ENCODE assay signal across 12 cellular contexts in the genomic region with DNA sequence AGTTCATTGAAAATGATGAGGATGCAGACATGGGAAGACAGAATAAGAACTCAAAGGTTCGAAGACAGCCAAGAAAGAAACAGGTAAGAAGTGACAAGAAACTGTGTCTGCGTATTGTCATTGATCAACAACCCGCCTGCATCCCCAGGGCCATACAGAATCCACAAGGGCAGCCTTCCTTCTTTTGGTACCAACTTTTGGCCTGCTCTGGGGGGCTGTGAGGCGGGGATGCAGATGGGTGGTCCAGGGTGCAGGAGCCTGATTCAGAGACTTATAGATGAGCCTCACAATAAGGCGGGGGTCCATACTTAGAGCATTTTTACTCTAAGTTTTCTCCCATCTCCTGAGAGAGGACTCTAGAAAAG. TPM values are rescaled to one million over a fixed set of nuclear protein-coding genes. Genes with fewer than 3 reads are reported as not detected.
DNase-seq lines count a peak whose midpoint lies in the region; ATAC-seq and TF ChIP-seq lines count a peak whose summit lies in the region.
"Had no signal": no experiment of that assay in that cellular context is flagged by ENCODE, and none has a peak within 500 bp of the region (broad histone marks: within the 10 kb centered on the region; RNA-seq: fewer than 3 reads in every experiment).

No MANE protein-coding gene starts in this region.

- H3K36me3 Mint-ChIP-seq in HFFc6 (ENCODE audit: low read depth) (peaks cover 22% of the 10 kb centered on the region), WTC11 (peaks cover 10% of the 10 kb centered on the region)

- no peaks in the 10 kb centered on the region for H3K36me3 ChIP-seq in iPS-18a (ENCODE audit: control insufficient read depth, low read depth, low read length)
- peaks cover 7 to 19% (median 17%) of the 10 kb centered on the region in 5 donors for H3K36me3 ChIP-seq in subcutaneous abdominal adipose tissue (ENCODE audit: control insufficient read depth in 5 of 5, insufficient read depth in 5 of 5, low read length in 5 of 5)

- no peak for DNase-seq in HFFc6
- DNase-seq in WTC11 (ENCODE audit: low spot score), result no peak
- no peak for DNase-seq in stimulated activated naive CD8-positive, alpha-beta T cell treated with anti-CD3 and anti-CD28 coated beads, Interleukin-15, Interleukin-2, amounts not matched to agents 100 U/mL and 50 U/mL, for 24 hours
- no peak for DNase-seq in posterior vena cava (ENCODE audit: low spot score)
- no peak for DNase-seq in activated CD4-positive, alpha-beta T cell treated with anti-CD3 and anti-CD28 coated beads, Interleukin-2, amount 50 U/mL, for 48 hours
- DNase-seq: immature natural killer cell had no signal

- H3K9ac ChIP-seq in iPS-18a (ENCODE audit: low read length) (peak overlapping the region; percentile 76), subcutaneous abdominal adipose tissue (ENCODE audit: low read length in 5 of 5) (no peak overlapping the region)

- H3K9me3 Mint-ChIP-seq in HFFc6 (no peaks in the 10 kb centered on the region), WTC11 (no peaks in the 10 kb centered on the region)
- H3K9me3 Mint-ChIP-seq: activated CD4-positive, alpha-beta T cell treated with anti-CD3 and anti-CD28 coated beads, Interleukin-2, amount 10 ng/mL, durations not matched to agents 7 days and 5 days; immature natural killer cell had no signal

- intact Hi-C loops in posterior vena cava (cut with DNase I), result loop anchor here in 1 of 2 donors (2.0 kb wide), 1 partner anchor 172 kb away; no protein-coding TSS in a partner anchor

- no peak overlapping the region for H3K27ac ChIP-seq in iPS-18a (ENCODE audit: low read length)
- H3K27ac ChIP-seq in subcutaneous abdominal adipose tissue (ENCODE audit: low read depth, low read length), result peak overlapping the region; percentile 55

- H3K4me1 ChIP-seq in iPS-18a (ENCODE audit: control insufficient read depth, low read depth, low read length), result peaks cover 6% of the 10 kb centered on the region
- H3K4me1 ChIP-seq in subcutaneous abdominal adipose tissue (ENCODE audit: control insufficient read depth in 5 of 5, insufficient read depth in 5 of 5, low read length in 5 of 5), result peaks cover 5 to 29% (median 23%) of the 10 kb centered on the region in 5 donors

- H3K27ac Mint-ChIP-seq in HFFc6 (peak overlapping the region; percentile 95; the same call in 1 of the 2 replicates), WTC11 (no peak overlapping the region)
- H3K27ac Mint-ChIP-seq: activated CD4-positive, alpha-beta T cell treated with anti-CD3 and anti-CD28 coated beads, Interleukin-2, amount 10 ng/mL, durations not matched to agents 7 days and 5 days; immature natural killer cell had no signal

- H3K27me3 ChIP-seq in iPS-18a (ENCODE audit: control insufficient read depth, insufficient read depth, low read length), result no peaks in the 10 kb centered on the region
- no peaks in the 10 kb centered on the region for H3K27me3 ChIP-seq in subcutaneous abdominal adipose tissue (ENCODE audit: control insufficient read depth in 5 of 5, insufficient read depth in 4 of 5, low read length in 5 of 5)

- H3K27me3 Mint-ChIP-seq in HFFc6 (ENCODE audit: insufficient read depth) (no peaks in the 10 kb centered on the region), WTC11 (ENCODE audit: low read depth) (no peaks in the 10 kb centered on the region)
- H3K27me3 Mint-ChIP-seq: activated CD4-positive, alpha-beta T cell treated with anti-CD3 and anti-CD28 coated beads, Interleukin-2, amount 10 ng/mL, durations not matched to agents 7 days and 5 days had no signal

- H3K9me3 ChIP-seq in iPS-18a (ENCODE audit: control insufficient read depth, low read depth, low read length) (no peaks in the 10 kb centered on the region), subcutaneous abdominal adipose tissue (ENCODE audit: control insufficient read depth in 5 of 5, low read length in 5 of 5) (no peaks in the 10 kb centered on the region)

- peak; percentile 3 for ATAC-seq in WTC11
- ATAC-seq in HG03520 (IDR thresholded peaks at IDR 0.05; ENCODE audit: unreplicated experiment), result no peak
- ATAC-seq in stimulated activated naive CD8-positive, alpha-beta T cell treated with anti-CD3 and anti-CD28 coated beads, Interleukin-15, Interleukin-2, amounts not matched to agents 100 U/mL and 50 U/mL, for 24 hours, result no peak

- CTCF ChIA-PET in WTC11 (lab: Charles Lee), result interaction anchor here (0.8 to 2.0 kb wide), 7 partner anchors 9 to 786 kb away, joined by 3 to 30 read pairs (median 19); a partner anchor contains a TSS

- no peak for TF ChIP-seq CTCF in HFFc6 (IDR thresholded peaks at IDR 0.05)
- no peak for TF ChIP-seq CTCF in WTC11 (IDR thresholded peaks at IDR 0.05)

- H3K4me3 ChIP-seq in iPS-18a (ENCODE audit: low read length) (peak overlapping the region; percentile 66), subcutaneous abdominal adipose tissue (ENCODE audit: low read depth in 1 of 5, low read length in 5 of 5) (no peak overlapping the region)

- H3K4me1 Mint-ChIP-seq in HFFc6 (ENCODE audit: low read depth) (peaks cover 25% of the 10 kb centered on the region), WTC11 (peaks cover 16% of the 10 kb centered on the region)
- H3K4me1 Mint-ChIP-seq: activated CD4-positive, alpha-beta T cell treated with anti-CD3 and anti-CD28 coated beads, Interleukin-2, amount 10 ng/mL, durations not matched to agents 7 days and 5 days; immature natural killer cell had no signal

- POLR2A ChIA-PET in WTC11 (lab: Charles Lee), result interaction anchor here (0.6 to 1.5 kb wide), 4 partner anchors 8 to 203 kb away, joined by 3 to 6 read pairs (median 4); a partner anchor contains a TSS

- peak overlapping the region; percentile 94 for H3K4me3 Mint-ChIP-seq in HFFc6
- peak overlapping the region; percentile 82; the same call in 1 of the 2 replicates for H3K4me3 Mint-ChIP-seq in WTC11
- H3K4me3 Mint-ChIP-seq: activated CD4-positive, alpha-beta T cell treated with anti-CD3 and anti-CD28 coated beads, Interleukin-2, amount 10 ng/mL, durations not matched to agents 7 days and 5 days; immature natural killer cell had no signal

TF ChIP-seq in WTC11, 78 proteins besides CTCF, POLR2A, EP300 and RAD21 (continues in another document):
- TF ChIP-seq, protein P1, sequence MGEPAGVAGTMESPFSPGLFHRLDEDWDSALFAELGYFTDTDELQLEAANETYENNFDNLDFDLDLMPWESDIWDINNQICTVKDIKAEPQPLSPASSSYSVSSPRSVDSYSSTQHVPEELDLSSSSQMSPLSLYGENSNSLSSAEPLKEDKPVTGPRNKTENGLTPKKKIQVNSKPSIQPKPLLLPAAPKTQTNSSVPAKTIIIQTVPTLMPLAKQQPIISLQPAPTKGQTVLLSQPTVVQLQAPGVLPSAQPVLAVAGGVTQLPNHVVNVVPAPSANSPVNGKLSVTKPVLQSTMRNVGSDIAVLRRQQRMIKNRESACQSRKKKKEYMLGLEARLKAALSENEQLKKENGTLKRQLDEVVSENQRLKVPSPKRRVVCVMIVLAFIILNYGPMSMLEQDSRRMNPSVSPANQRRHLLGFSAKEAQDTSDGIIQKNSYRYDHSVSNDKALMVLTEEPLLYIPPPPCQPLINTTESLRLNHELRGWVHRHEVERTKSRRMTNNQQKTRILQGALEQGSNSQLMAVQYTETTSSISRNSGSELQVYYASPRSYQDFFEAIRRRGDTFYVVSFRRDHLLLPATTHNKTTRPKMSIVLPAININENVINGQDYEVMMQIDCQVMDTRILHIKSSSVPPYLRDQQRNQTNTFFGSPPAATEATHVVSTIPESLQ (CRISPR knock-in tag; IDR thresholded peaks at IDR 0.05), result no peak
- TF ChIP-seq, protein P2, sequence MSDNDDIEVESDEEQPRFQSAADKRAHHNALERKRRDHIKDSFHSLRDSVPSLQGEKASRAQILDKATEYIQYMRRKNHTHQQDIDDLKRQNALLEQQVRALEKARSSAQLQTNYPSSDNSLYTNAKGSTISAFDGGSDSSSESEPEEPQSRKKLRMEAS (CRISPR knock-in tag; IDR thresholded peaks at IDR 0.05), result no peak
- TF ChIP-seq, protein P3, sequence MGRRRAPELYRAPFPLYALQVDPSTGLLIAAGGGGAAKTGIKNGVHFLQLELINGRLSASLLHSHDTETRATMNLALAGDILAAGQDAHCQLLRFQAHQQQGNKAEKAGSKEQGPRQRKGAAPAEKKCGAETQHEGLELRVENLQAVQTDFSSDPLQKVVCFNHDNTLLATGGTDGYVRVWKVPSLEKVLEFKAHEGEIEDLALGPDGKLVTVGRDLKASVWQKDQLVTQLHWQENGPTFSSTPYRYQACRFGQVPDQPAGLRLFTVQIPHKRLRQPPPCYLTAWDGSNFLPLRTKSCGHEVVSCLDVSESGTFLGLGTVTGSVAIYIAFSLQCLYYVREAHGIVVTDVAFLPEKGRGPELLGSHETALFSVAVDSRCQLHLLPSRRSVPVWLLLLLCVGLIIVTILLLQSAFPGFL (CRISPR knock-in tag; IDR thresholded peaks at IDR 0.05; ENCODE audit: borderline replicate concordance), result no peak
- TF ChIP-seq, protein P4, sequence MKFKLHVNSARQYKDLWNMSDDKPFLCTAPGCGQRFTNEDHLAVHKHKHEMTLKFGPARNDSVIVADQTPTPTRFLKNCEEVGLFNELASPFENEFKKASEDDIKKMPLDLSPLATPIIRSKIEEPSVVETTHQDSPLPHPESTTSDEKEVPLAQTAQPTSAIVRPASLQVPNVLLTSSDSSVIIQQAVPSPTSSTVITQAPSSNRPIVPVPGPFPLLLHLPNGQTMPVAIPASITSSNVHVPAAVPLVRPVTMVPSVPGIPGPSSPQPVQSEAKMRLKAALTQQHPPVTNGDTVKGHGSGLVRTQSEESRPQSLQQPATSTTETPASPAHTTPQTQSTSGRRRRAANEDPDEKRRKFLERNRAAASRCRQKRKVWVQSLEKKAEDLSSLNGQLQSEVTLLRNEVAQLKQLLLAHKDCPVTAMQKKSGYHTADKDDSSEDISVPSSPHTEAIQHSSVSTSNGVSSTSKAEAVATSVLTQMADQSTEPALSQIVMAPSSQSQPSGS (CRISPR knock-in tag; IDR thresholded peaks at IDR 0.05; ENCODE audit: borderline replicate concordance, low read depth), result no peak
- TF ChIP-seq, protein P5, sequence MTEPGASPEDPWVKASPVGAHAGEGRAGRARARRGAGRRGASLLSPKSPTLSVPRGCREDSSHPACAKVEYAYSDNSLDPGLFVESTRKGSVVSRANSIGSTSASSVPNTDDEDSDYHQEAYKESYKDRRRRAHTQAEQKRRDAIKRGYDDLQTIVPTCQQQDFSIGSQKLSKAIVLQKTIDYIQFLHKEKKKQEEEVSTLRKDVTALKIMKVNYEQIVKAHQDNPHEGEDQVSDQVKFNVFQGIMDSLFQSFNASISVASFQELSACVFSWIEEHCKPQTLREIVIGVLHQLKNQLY (CRISPR knock-in tag; IDR thresholded peaks at IDR 0.05), result no peak
- TF ChIP-seq MXD4 (CRISPR knock-in tag; IDR thresholded peaks at IDR 0.05; ENCODE audit: borderline replicate concordance), result no peak

RNA-seq across cellular contexts. Expression of a gene that starts 9.0 kb away (rescaled TPM):
- total RNA-seq in HFFc6 (2021; fragmentation: NEBNext Ultra II Directional; extraction: Animal tissue kit (Norgen Biotek cat#: 25700)), result 10 to 100 TPM; 19.1 to 26.5 (median 21.8) TPM
- 10.2 to 11.9 TPM (median 11.7 TPM) in 3 replicates for total RNA-seq in WTC11 (2021)
- 10 to 100 TPM; 23.1 to 42.2 TPM for total RNA-seq in posterior vena cava
- total RNA-seq: activated CD4-positive, alpha-beta T cell treated with anti-CD3 and anti-CD28 coated beads, Interleukin-2, amount 10 ng/mL, durations not matched to agents 7 days and 5 days had no signal

RNA-seq across cellular contexts. Expression of a gene that starts 50.9 kb away (rescaled TPM):
- under 1 TPM in 1 of 6 experiments, not detected in 5; 0.15 TPM for total RNA-seq in HFFc6 (2021; fragmentation: NEBNext Ultra II Directional; extraction: Animal tissue kit (Norgen Biotek cat#: 25700))
- 0.04 TPM in 1 of 3 replicates, not detected in the others for total RNA-seq in WTC11 (2021)
- total RNA-seq in posterior vena cava, result 1 to 10 TPM; 6.8 to 9.4 TPM
- total RNA-seq: activated CD4-positive, alpha-beta T cell treated with anti-CD3 and anti-CD28 coated beads, Interleukin-2, amount 10 ng/mL, durations not matched to agents 7 days and 5 days; Daoy; dermis microvascular lymphatic vessel endothelial cell had no signal
